Comparison of ENCODE assay signal across 8 cellular contexts in genomic region chr11:69640995-69641581, GRCh38. TPM values are rescaled to one million over a fixed set of nuclear protein-coding genes. Genes with fewer than 3 reads are reported as not detected.
A peak's percentile ranks its signal among the peaks of the same experiment; 100 is the strongest.
DNase-seq lines count a peak whose midpoint lies in the region; ATAC-seq and TF ChIP-seq lines count a peak whose summit lies in the region.

Gene CCND1 (plus strand): TSS chr11:69641156. CDS start chr11:69641314, 158 bp downstream.

- CTCF ChIA-PET in naive thymus-derived CD4-positive, alpha-beta T cell (lab: Charles Lee): interaction anchor here (5.8 kb wide), 1 partner anchor 541 kb away, joined by 37 read pairs; no protein-coding TSS in a partner anchor

- DNase-seq in activated T-cell treated with anti-CD3 and anti-CD28 coated beads for 24 hours (ENCODE audit: low read depth) (peak; percentile 25), activated T-cell treated with anti-CD3 and anti-CD28 coated beads for 4 hours (no peak), NCI-H345 treated with DMSO at 0.1 percent for 48 hours (lab: John Stamatoyannopoulos, UW; ENCODE audit: unreplicated experiment) (peak; percentile 15), fibroblast of villous mesenchyme (ENCODE audit: low read depth) (peak; percentile 91), tibial nerve (ENCODE audit: low spot score in 2 of 2) (peak in 1 of 2 donors; percentile 32)
- DNase-seq in activated T-cell treated with anti-CD3 and anti-CD28 coated beads, Interleukin-2, amount 50 U/mL, for 48 hours: peak; percentile 44 to 59
- DNase-seq in naive thymus-derived CD4-positive, alpha-beta T cell: peak in 8 of 9 donors; percentile 11 to 49 (median 40)

- H3K27ac ChIP-seq in naive thymus-derived CD4-positive, alpha-beta T cell (ENCODE audit: low read depth, low read length): no peak within 1 kb of the TSS
- H3K27ac ChIP-seq in tibial nerve: peak within 1 kb of the TSS; percentile 79 to 94 (median 88)

- H3K4me1 ChIP-seq in naive thymus-derived CD4-positive, alpha-beta T cell (ENCODE audit: control insufficient read depth in 2 of 2, insufficient read depth in 2 of 2, low read length in 2 of 2): peaks cover 3 to 32% of the 10 kb centered on the region in 2 donors
- peaks cover 0 to 84% (median 61%) of the 10 kb centered on the region in 4 donors for H3K4me1 ChIP-seq in tibial nerve

- H3K4me1 Mint-ChIP-seq in naive thymus-derived CD4-positive, alpha-beta T cell: peaks cover 15 to 38% (median 25%) of the 10 kb centered on the region in 7 donors

- H3K36me3 ChIP-seq in naive thymus-derived CD4-positive, alpha-beta T cell (ENCODE audit: control insufficient read depth in 2 of 3, insufficient read depth in 3 of 3, low read length in 3 of 3): no peaks in the 10 kb centered on the region
- peaks cover 0 to 8% (median 0%) of the 10 kb centered on the region in 3 donors for H3K36me3 ChIP-seq in tibial nerve

- H3K9me3 ChIP-seq in naive thymus-derived CD4-positive, alpha-beta T cell (ENCODE audit: control insufficient read depth in 2 of 3, low read length in 3 of 3): no peaks in the 10 kb centered on the region
- no peaks in the 10 kb centered on the region for H3K9me3 ChIP-seq in tibial nerve

- peak within 1 kb of the TSS in 6 of 9 donors; percentile 33 to 87 (median 66) for H3K27ac Mint-ChIP-seq in naive thymus-derived CD4-positive, alpha-beta T cell

- no peaks in the 10 kb centered on the region for H3K9me3 Mint-ChIP-seq in naive thymus-derived CD4-positive, alpha-beta T cell

- H3K36me3 Mint-ChIP-seq in naive thymus-derived CD4-positive, alpha-beta T cell: no peaks in the 10 kb centered on the region

- H3K4me3 ChIP-seq in fibroblast of villous mesenchyme (ENCODE audit: low read depth, low read length) (peak within 1 kb of the TSS; percentile 88), tibial nerve (peak within 1 kb of the TSS; percentile 59 to 81 (median 68))
- peak within 1 kb of the TSS; percentile 61 for H3K4me3 ChIP-seq in naive thymus-derived CD4-positive, alpha-beta T cell (ENCODE audit: low read length)

- TF ChIP-seq EP300 in tibial nerve (IDR thresholded peaks at IDR 0.05): peak in 1 of 2 donors; percentile 87

- peak; percentile 22 for TF ChIP-seq CTCF in fibroblast of villous mesenchyme (IDR thresholded peaks at IDR 0.05; ENCODE audit: insufficient read depth, low read depth, low read length)
- TF ChIP-seq CTCF in tibial nerve (IDR thresholded peaks at IDR 0.05): peak in 1 of 5 experiments; percentile 15

- H3K27me3 ChIP-seq in naive thymus-derived CD4-positive, alpha-beta T cell (ENCODE audit: control insufficient read depth in 2 of 2, insufficient read depth in 2 of 2, low read length in 2 of 2): peaks cover 9 to 23% of the 10 kb centered on the region in 2 donors
- H3K27me3 ChIP-seq in tibial nerve: peaks cover 0 to 23% of the 10 kb centered on the region in 2 donors

- intact Hi-C loops in naive thymus-derived CD4-positive, alpha-beta T cell (cut with micrococcal nuclease): loop anchor here (5.0 to 10.0 kb wide), 6 partner anchors 66 to 1059 kb away; partner anchors contain the start of gene CPT1A (in 2 of the 2)

- H3K27me3 Mint-ChIP-seq in naive thymus-derived CD4-positive, alpha-beta T cell: peaks cover 25 to 42% (median 29%) of the 10 kb centered on the region in 5 donors

- TF ChIP-seq POLR2A in tibial nerve (IDR thresholded peaks at IDR 0.05): peak; percentile 46 to 58

- H3K4me3 Mint-ChIP-seq in naive thymus-derived CD4-positive, alpha-beta T cell: peak within 1 kb of the TSS; percentile 68 to 95 (median 92)

- WGBS in tibial nerve, 2 donors: 1 to 2% methylated on average over 33 to 37 of the region's 49 CpGs

- ATAC-seq in naive thymus-derived CD4-positive, alpha-beta T cell: peak; percentile 53
- no peak for ATAC-seq in GM18873 (IDR thresholded peaks at IDR 0.05; ENCODE audit: low FRiP score, unreplicated experiment)

- POLR2A ChIA-PET in naive thymus-derived CD4-positive, alpha-beta T cell (lab: Charles Lee): no interaction called here

RNA-seq across cellular contexts. Expression of gene CCND1, which starts in this region (rescaled TPM):
- total RNA-seq in fibroblast of villous mesenchyme: 351 and 365 TPM in 2 replicates
- total RNA-seq in naive thymus-derived CD4-positive, alpha-beta T cell: 1 to 10 TPM in 2 of 5 experiments, under 1 TPM in 3; 0.35 to 4.0 (median 0.84) TPM
- 1 to 10 TPM in 1 of 2 donors, under 1 TPM in 1; 0.26 to 4.9 TPM for polyA plus RNA-seq in naive thymus-derived CD4-positive, alpha-beta T cell
- total RNA-seq in tibial nerve: 100 to 1,000 TPM; 108 to 259 (median 168) TPM

Comparison
In these comparisons a context has a peak if more than half of its experiments do, and no peak if none do; other contexts are left out.
1. RNA of gene CCND1 (total RNA-seq): 351 to 365 TPM in fibroblast of villous mesenchyme and 108 to 259 TPM in tibial nerve; 0.35 to 4.0 TPM in naive thymus-derived CD4-positive, alpha-beta T cell; every median in the first group is over 10 times any median in the second.
2. Peak in every context shown above with its lines, with median percentiles within 50 percentile points of each other: H3K4me3 ChIP-seq.